Comparison of ENCODE assay signal across 12 cellular contexts in the genomic region with DNA sequence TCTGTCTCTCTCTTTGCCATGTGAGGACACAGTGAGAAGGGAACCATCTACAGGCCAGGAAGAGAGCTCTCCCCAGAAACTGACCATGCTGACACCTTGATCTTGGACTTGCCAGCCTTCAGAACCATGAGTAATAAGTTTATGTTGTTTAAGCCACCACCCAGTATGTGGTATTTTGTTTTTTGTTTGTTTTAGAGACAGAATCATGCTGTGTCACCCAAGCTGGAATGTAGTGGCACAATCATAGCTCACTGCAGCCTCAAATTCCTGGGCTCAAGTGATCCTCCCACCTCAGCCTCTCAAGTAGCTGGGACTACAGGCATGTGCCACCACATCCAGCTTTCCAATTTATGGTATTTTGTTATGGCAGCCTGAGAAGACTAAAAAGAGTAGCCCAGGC. TPM values are rescaled to one million over a fixed set of nuclear protein-coding genes. Genes with fewer than 3 reads are reported as not detected.
"Had no signal": no experiment of that assay in that cellular context is flagged by ENCODE, and none has a peak within 500 bp of the region (broad histone marks: within the 10 kb centered on the region; RNA-seq: fewer than 3 reads in every experiment).

No MANE protein-coding gene starts in this region.

RNA-seq across cellular contexts. Expression of a gene that starts 35.7 kb away (rescaled TPM):
- total RNA-seq: hepatocyte, kidney, lung microvascular endothelial cell, mucosa of gallbladder, osteoblast, progenitor cell of endocrine pancreas, sciatic nerve, stomach, subcutaneous adipose tissue, temporal lobe, thyroid gland had no signal
- polyA plus RNA-seq: naive thymus-derived CD4-positive, alpha-beta T cell had no signal
